20 cellular contexts compared by ENCODE assay signal in genomic region chr2:64565358-64565757, GRCh38. TPM values are rescaled to one million over a fixed set of nuclear protein-coding genes. Genes with fewer than 3 reads are reported as not detected.
DNase-seq lines count a peak whose midpoint lies in the region; ATAC-seq and TF ChIP-seq lines count a peak whose summit lies in the region.
"Had no signal": no experiment of that assay in that cellular context is flagged by ENCODE, and none has a peak within 500 bp of the region (broad histone marks: within the 10 kb centered on the region; RNA-seq: fewer than 3 reads in every experiment).

No MANE protein-coding gene starts in this region.

- H3K27ac Mint-ChIP-seq in activated naive CD8-positive, alpha-beta T cell, result peak overlapping the region; percentile 7
- no peak overlapping the region for H3K27ac Mint-ChIP-seq in activated naive CD8-positive, alpha-beta T cell treated with anti-CD3 and anti-CD28 coated beads, Interleukin-2, amount 50 U/mL, for 24 hours
- H3K27ac Mint-ChIP-seq in immature natural killer cell, result peak overlapping the region in 4 of 6 donors; percentile 33 to 81 (median 41)
- peak overlapping the region; percentile 73 to 74 for H3K27ac Mint-ChIP-seq in natural killer cell
- peak overlapping the region; percentile 25 for H3K27ac Mint-ChIP-seq in stimulated activated naive B cell treated with anti-CD40 and anti-IgM and Interleukin-4, amounts not matched to agents 10 μg/mL and 1 μg/mL and 100 μg/mL, for 72 hours

- 97% methylated on average over 4 of the region's 4 CpGs for WGBS in aorta, 2 donors

- H3K4me3 Mint-ChIP-seq in activated naive CD8-positive, alpha-beta T cell, result no peak overlapping the region
- H3K4me3 Mint-ChIP-seq in activated naive CD8-positive, alpha-beta T cell treated with anti-CD3 and anti-CD28 coated beads, Interleukin-2, amount 50 U/mL, for 24 hours, result no peak overlapping the region
- no peak overlapping the region for H3K4me3 Mint-ChIP-seq in immature natural killer cell
- no peak overlapping the region for H3K4me3 Mint-ChIP-seq in natural killer cell
- H3K4me3 Mint-ChIP-seq in stimulated activated naive B cell treated with anti-CD40 and anti-IgM and Interleukin-4, amounts not matched to agents 10 μg/mL and 1 μg/mL and 100 μg/mL, for 72 hours, result no peak overlapping the region

- POLR2A ChIA-PET in PC-3 (lab: Charles Lee; ENCODE audit: unreplicated experiment), result no interaction called here

- H3K27me3 Mint-ChIP-seq in activated naive CD8-positive, alpha-beta T cell, result no peaks in the 10 kb centered on the region
- H3K27me3 Mint-ChIP-seq in activated naive CD8-positive, alpha-beta T cell treated with anti-CD3 and anti-CD28 coated beads, Interleukin-2, amount 50 U/mL, for 24 hours, result no peaks in the 10 kb centered on the region
- H3K27me3 Mint-ChIP-seq in immature natural killer cell (ENCODE audit: low read depth in 3 of 3) (peaks cover 0 to 5% (median 0%) of the 10 kb centered on the region in 3 donors), natural killer cell (ENCODE audit: low read depth in 2 of 2) (no peaks in the 10 kb centered on the region)
- no peaks in the 10 kb centered on the region for H3K27me3 Mint-ChIP-seq in stimulated activated naive B cell treated with anti-CD40 and anti-IgM and Interleukin-4, amounts not matched to agents 10 μg/mL and 1 μg/mL and 100 μg/mL, for 72 hours
- H3K27me3 Mint-ChIP-seq: CD4-positive, alpha-beta memory T cell had no signal

- no peaks in the 10 kb centered on the region for H3K36me3 ChIP-seq in aorta (ENCODE audit: control insufficient read depth in 1 of 2, insufficient read depth in 2 of 2, low read length in 1 of 2)
- H3K36me3 ChIP-seq in PC-3 (ENCODE audit: low read depth, low read length), result peaks cover 11% of the 10 kb centered on the region; the same call in 1 of the 2 replicates

- no peaks in the 10 kb centered on the region for H3K9me3 Mint-ChIP-seq in activated naive CD8-positive, alpha-beta T cell (ENCODE audit: low read depth)
- H3K9me3 Mint-ChIP-seq in activated naive CD8-positive, alpha-beta T cell treated with anti-CD3 and anti-CD28 coated beads, Interleukin-2, amount 50 U/mL, for 24 hours, result no peaks in the 10 kb centered on the region
- no peaks in the 10 kb centered on the region for H3K9me3 Mint-ChIP-seq in immature natural killer cell
- no peaks in the 10 kb centered on the region for H3K9me3 Mint-ChIP-seq in natural killer cell
- no peaks in the 10 kb centered on the region for H3K9me3 Mint-ChIP-seq in stimulated activated naive B cell treated with anti-CD40 and anti-IgM and Interleukin-4, amounts not matched to agents 10 μg/mL and 1 μg/mL and 100 μg/mL, for 72 hours
- H3K9me3 Mint-ChIP-seq: CD4-positive, alpha-beta memory T cell had no signal

- no peaks in the 10 kb centered on the region for H4K20me1 ChIP-seq in PC-3 (ENCODE audit: low read length)

- no peaks in the 10 kb centered on the region for H3K9me3 ChIP-seq in aorta (ENCODE audit: control insufficient read depth, low read length)
- H3K9me3 ChIP-seq in PC-3 (ENCODE audit: low read length), result no peaks in the 10 kb centered on the region
- H3K9me3 ChIP-seq: BLaER1, Caco-2, Peyer's patch had no signal

- ATAC-seq in activated naive CD8-positive, alpha-beta T cell treated with anti-CD3 and anti-CD28 coated beads, Interleukin-2, amount 50 U/mL, for 24 hours, result no peak
- no peak for ATAC-seq in natural killer cell
- no peak for ATAC-seq in stimulated activated naive B cell treated with anti-CD40 and anti-IgM and Interleukin-4, amounts not matched to agents 10 μg/mL and 1 μg/mL and 100 μg/mL, for 72 hours (replicated peaks)
- no peak for ATAC-seq in aorta (ENCODE audit: low FRiP score)
- ATAC-seq in PC-3, result no peak

- peaks cover 25% of the 10 kb centered on the region for H3K79me2 ChIP-seq in PC-3 (ENCODE audit: low read length)

- H2AFZ ChIP-seq in PC-3 (ENCODE audit: low read length), result no peak overlapping the region

- H3K4me1 Mint-ChIP-seq in activated naive CD8-positive, alpha-beta T cell (ENCODE audit: low read depth), result peaks cover 36% of the 10 kb centered on the region
- H3K4me1 Mint-ChIP-seq in activated naive CD8-positive, alpha-beta T cell treated with anti-CD3 and anti-CD28 coated beads, Interleukin-2, amount 50 U/mL, for 24 hours, result peaks cover 43% of the 10 kb centered on the region
- H3K4me1 Mint-ChIP-seq in immature natural killer cell (peaks cover 24 to 31% of the 10 kb centered on the region in 2 donors), natural killer cell (peaks cover 27 to 33% of the 10 kb centered on the region in 2 donors)
- H3K4me1 Mint-ChIP-seq in stimulated activated naive B cell treated with anti-CD40 and anti-IgM and Interleukin-4, amounts not matched to agents 10 μg/mL and 1 μg/mL and 100 μg/mL, for 72 hours, result peaks cover 11 to 36% of the 10 kb centered on the region in 2 donors

- intact Hi-C loops in natural killer cell (cut with micrococcal nuclease), result no loop called here
- intact Hi-C loops in aorta (cut with DNase I), result no loop called here
- intact Hi-C loops in PC-3 (cut with micrococcal nuclease), result no loop called here

- H3K4me3 ChIP-seq in aorta (ENCODE audit: low read length in 2 of 2) (no peak overlapping the region), PC-3 (ENCODE audit: low read length) (no peak overlapping the region)
- H3K4me3 ChIP-seq: BLaER1, Peyer's patch had no signal

- H3K4me1 ChIP-seq in aorta (ENCODE audit: control insufficient read depth in 1 of 2, insufficient read depth in 2 of 2, low read length in 2 of 2) (no peaks in the 10 kb centered on the region), PC-3 (ENCODE audit: insufficient read depth, low read length) (no peaks in the 10 kb centered on the region)
- H3K4me1 ChIP-seq: Caco-2, Peyer's patch had no signal

- H3K27me3 ChIP-seq in aorta (ENCODE audit: control insufficient read depth in 1 of 2, insufficient read depth in 2 of 2, low read length in 1 of 2) (no peaks in the 10 kb centered on the region), PC-3 (ENCODE audit: low read length) (no peaks in the 10 kb centered on the region)
- H3K27me3 ChIP-seq: BLaER1, Peyer's patch had no signal

- TF ChIP-seq CTCF in natural killer cell (IDR thresholded peaks at IDR 0.05), result no peak
- no peak for TF ChIP-seq CTCF in PC-3 (conservative IDR thresholded peaks at IDR 0.05; ENCODE audit: low read depth, low read length)

- H3K9me2 ChIP-seq in PC-3 (replicated peaks; ENCODE audit: low read length), result no peaks in the 10 kb centered on the region

- no peak overlapping the region for H3K4me2 ChIP-seq in PC-3 (ENCODE audit: low read length)
- H3K4me2 ChIP-seq: BLaER1 had no signal

- H3K9ac ChIP-seq in PC-3 (ENCODE audit: low read length), result no peak overlapping the region
- H3K9ac ChIP-seq: BLaER1 had no signal

- BruUV-seq in PC-3 (replicated peaks; lab: Mats Ljungman, UMichigan), result no TSS peak

- H3K36me3 Mint-ChIP-seq in activated naive CD8-positive, alpha-beta T cell, result peaks cover 4% of the 10 kb centered on the region
- peaks cover 13% of the 10 kb centered on the region for H3K36me3 Mint-ChIP-seq in activated naive CD8-positive, alpha-beta T cell treated with anti-CD3 and anti-CD28 coated beads, Interleukin-2, amount 50 U/mL, for 24 hours (ENCODE audit: low read depth)
- H3K36me3 Mint-ChIP-seq in immature natural killer cell, result peaks cover 3 to 7% (median 4%) of the 10 kb centered on the region in 3 donors
- H3K36me3 Mint-ChIP-seq in natural killer cell, result no peaks in the 10 kb centered on the region
- peaks cover 5 to 12% of the 10 kb centered on the region in 2 donors for H3K36me3 Mint-ChIP-seq in stimulated activated naive B cell treated with anti-CD40 and anti-IgM and Interleukin-4, amounts not matched to agents 10 μg/mL and 1 μg/mL and 100 μg/mL, for 72 hours

- H3F3A ChIP-seq in PC-3 (ENCODE audit: low read length, unreplicated experiment), result no peaks in the 10 kb centered on the region

- DNase-seq in activated naive CD8-positive, alpha-beta T cell treated with anti-CD3 and anti-CD28 coated beads, Interleukin-2, amount 50 U/mL, for 24 hours, result no peak
- DNase-seq in immature natural killer cell, result no peak
- no peak for DNase-seq in natural killer cell
- no peak for DNase-seq in stimulated activated naive B cell treated with anti-CD40 and anti-IgM and Interleukin-4, amounts not matched to agents 10 μg/mL and 1 μg/mL and 100 μg/mL, for 72 hours
- DNase-seq in aorta, result no peak
- DNase-seq in PC-3, result no peak
- no peak for DNase-seq in ACHN
- DNase-seq: Caco-2; CD4-positive, alpha-beta memory T cell; DMS79 treated with DMSO at 0.1 percent for 48 hours; NCI-H1048; NCI-H1694; NCI-H2029 treated with DMSO at 0.1 percent for 48 hours; NCI-H226; NCI-H510A; Peyer's patch; SHP77 treated with DMSO at 0.1 percent for 48 hours had no signal

- CTCF ChIA-PET in PC-3 (lab: Charles Lee), result no interaction called here

- H3K27ac ChIP-seq in aorta (ENCODE audit: low read depth in 1 of 2, low read length in 2 of 2), result no peak overlapping the region
- no peak overlapping the region for H3K27ac ChIP-seq in PC-3 (ENCODE audit: low read length)
- H3K27ac ChIP-seq: BLaER1, HL-60, Peyer's patch had no signal

- in situ Hi-C loops in ACHN (cut with HindIII; ENCODE audit: low pct_ligation_motif_present, low pct_unique_long_range_greater_than_20kb, low sequenced_read_pairs), result no loop called here

RNA-seq across cellular contexts. Expression of gene AFTPH, which starts 41.2 kb away (rescaled TPM):
- polyA plus RNA-seq in immature natural killer cell, result 10 to 100 TPM; 19.3 to 28.3 (median 22.3) TPM
- 10 to 100 TPM; 28.9 to 39.6 (median 39.5) TPM for total RNA-seq in natural killer cell
- total RNA-seq in aorta, result 10 to 100 TPM; 28.3 to 30.6 TPM
- 10 to 100 TPM; 19.5 to 23.3 TPM for polyA plus RNA-seq in aorta
- total RNA-seq in PC-3 (2014; rRNA removed), result 18.9 and 26.6 TPM in 2 replicates
